Comparison of ENCODE assay signal across 20 cellular contexts in genomic region chrX:2266445-2267349, GRCh38.
DNase-seq lines count a peak whose midpoint lies in the region; ATAC-seq, FAIRE-seq and TF ChIP-seq lines count a peak whose summit lies in the region.
"Had no signal": no experiment of that assay in that cellular context is flagged by ENCODE, and none has a peak within 500 bp of the region (broad histone marks: within the 10 kb centered on the region; RNA-seq: fewer than 3 reads in every experiment).

No MANE protein-coding gene starts in this region.

- H3K9me1 ChIP-seq in K562 (ENCODE audit: control insufficient read depth, insufficient read depth, low read length), result no peaks in the 10 kb centered on the region

- no peaks in the 10 kb centered on the region for H3K27me3 Mint-ChIP-seq in activated CD4-positive, alpha-beta T cell treated with anti-CD3 and anti-CD28 coated beads, Interleukin-2, amount 10 ng/mL, durations not matched to agents 24 days and 14 days
- H3K27me3 Mint-ChIP-seq in CD4-positive, alpha-beta memory T cell, result no peaks in the 10 kb centered on the region
- H3K27me3 Mint-ChIP-seq in nephron progenitor cell (ENCODE audit: low read depth, poor library complexity), result no peaks in the 10 kb centered on the region

- peaks cover 5% of the 10 kb centered on the region for H3K36me3 Mint-ChIP-seq in activated CD4-positive, alpha-beta T cell treated with anti-CD3 and anti-CD28 coated beads, Interleukin-2, amount 10 ng/mL, durations not matched to agents 24 days and 14 days (ENCODE audit: low read depth)
- peaks cover 31 to 53% of the 10 kb centered on the region in 2 donors for H3K36me3 Mint-ChIP-seq in CD4-positive, alpha-beta memory T cell
- H3K36me3 Mint-ChIP-seq in nephron progenitor cell (ENCODE audit: low read depth), result peaks cover 45% of the 10 kb centered on the region

- no peak overlapping the region for H3K9ac ChIP-seq in K562 (ENCODE audit: insufficient read depth in 1 of 2, low read depth in 2 of 2, low read length in 2 of 2)

- CTCF ChIA-PET in CD4-positive, alpha-beta memory T cell (lab: Charles Lee; ENCODE audit: partially characterized antibody), result no interaction called here
- CTCF ChIA-PET in K562 (lab: Yijun Ruan, JAX; ENCODE audit: low intra/inter-chr PET ratio), result no interaction called here

- H3K36me3 ChIP-seq in CD4-positive, alpha-beta memory T cell (ENCODE audit: insufficient read depth, low read length), result peaks cover 9% of the 10 kb centered on the region
- H3K36me3 ChIP-seq in K562 (ENCODE audit: control insufficient read depth, insufficient read depth, low read length), result no peaks in the 10 kb centered on the region

- no peaks in the 10 kb centered on the region for H3K4me1 ChIP-seq in CD4-positive, alpha-beta memory T cell (ENCODE audit: insufficient read depth, low read length)
- peaks cover 0 to 8% of the 10 kb centered on the region in 2 experiments; a peak in 2 of 5 replicates for H3K4me1 ChIP-seq in K562 (replicated peaks in 1 of 2; ENCODE audit: control insufficient read depth in 2 of 2, insufficient read depth in 2 of 2, low read length in 2 of 2)

- in situ Hi-C loops in K562 (cut with MboI), result loop anchor here (25.0 kb wide), 1 partner anchor 329 kb away; no protein-coding TSS in a partner anchor

- BruUV-seq in K562 (replicated peaks; lab: Mats Ljungman, UMichigan), result no TSS peak

- H3K9me3 Mint-ChIP-seq in activated CD4-positive, alpha-beta T cell treated with anti-CD3 and anti-CD28 coated beads, Interleukin-2, amount 10 ng/mL, durations not matched to agents 24 days and 14 days, result peaks cover 7% of the 10 kb centered on the region
- peaks cover 0 to 5% (median 0%) of the 10 kb centered on the region in 8 donors for H3K9me3 Mint-ChIP-seq in CD4-positive, alpha-beta memory T cell
- peaks cover 4% of the 10 kb centered on the region for H3K9me3 Mint-ChIP-seq in nephron progenitor cell

- TF ChIP-seq CTCF in K562 (IDR thresholded peaks at IDR 0.05 in 2 of 3, conservative IDR thresholded peaks at IDR 0.05 in 1 of 3; ENCODE audit: insufficient read depth in 2 of 3, low read depth in 1 of 3, low read length in 3 of 3) (no peak), nephron progenitor cell (IDR thresholded peaks at IDR 0.05) (no peak)

- TF ChIP-seq RAD21 in K562 (CRISPR knock-in tag; conservative IDR thresholded peaks at IDR 0.05 in 1 of 2, IDR thresholded peaks at IDR 0.05 in 1 of 2), result no peak

- ATAC-seq in K562 (no peak; the same call in 2 of the 3 replicates), HG02759 (IDR thresholded peaks at IDR 0.05; ENCODE audit: unreplicated experiment) (no peak)

- no peak for TF ChIP-seq POLR2A in K562 (conservative IDR thresholded peaks at IDR 0.05)

- no peak overlapping the region for H2AFZ ChIP-seq in K562 (ENCODE audit: low read depth, low read length)
- H2AFZ ChIP-seq: PC-9 had no signal

- no peaks in the 10 kb centered on the region for H3K4me1 Mint-ChIP-seq in activated CD4-positive, alpha-beta T cell treated with anti-CD3 and anti-CD28 coated beads, Interleukin-2, amount 10 ng/mL, durations not matched to agents 24 days and 14 days
- no peaks in the 10 kb centered on the region for H3K4me1 Mint-ChIP-seq in CD4-positive, alpha-beta memory T cell
- H3K4me1 Mint-ChIP-seq in nephron progenitor cell, result peaks cover 28% of the 10 kb centered on the region

- peak; percentile 63 for DNase-seq in activated CD4-positive, alpha-beta T cell treated with anti-CD3 and anti-CD28 coated beads, Interleukin-2, amount 10 ng/mL, durations not matched to agents 24 days and 14 days
- DNase-seq in activated CD4-positive, alpha-beta T cell treated with anti-CD3 and anti-CD28 coated beads, Interleukin-2, amount 50 U/mL, for 48 hours, result no peak
- peak in 3 of 5 donors; percentile 13 to 30 (median 26) for DNase-seq in CD4-positive, alpha-beta memory T cell
- DNase-seq in K562 (ENCODE audit: extremely low read depth in 1 of 4, low spot score in 3 of 4) (no peak), nephron progenitor cell (no peak), nucleus accumbens (lab: John Stamatoyannopoulos, UW) (no peak)
- no peak for DNase-seq in stimulated activated CD4-positive, alpha-beta T cell treated with anti-CD3 and anti-CD28 coated beads, Interleukin-2, amount 100 ng/mL, for 48 hours
- DNase-seq: 8988T, C1 segment of cervical spinal cord, COR-L47, DMS53, KBM-7, NCI-H1048, NCI-H146, NCI-H2081 treated with DMSO at 0.1 percent for 48 hours, NCI-H226, PC-9 had no signal

- H3K9me3 ChIP-seq in CD4-positive, alpha-beta memory T cell (ENCODE audit: control insufficient read depth in 1 of 2, low read length in 2 of 2), result no peaks in the 10 kb centered on the region
- H3K9me3 ChIP-seq in K562 (replicated peaks; ENCODE audit: control insufficient read depth, insufficient read depth, low read depth, low read length), result no peaks in the 10 kb centered on the region

- no peak overlapping the region for H3K27ac Mint-ChIP-seq in activated CD4-positive, alpha-beta T cell treated with anti-CD3 and anti-CD28 coated beads, Interleukin-2, amount 10 ng/mL, durations not matched to agents 24 days and 14 days
- H3K27ac Mint-ChIP-seq in CD4-positive, alpha-beta memory T cell, result no peak overlapping the region
- H3K27ac Mint-ChIP-seq in nephron progenitor cell, result peak overlapping the region; percentile 74

- no peak overlapping the region for H3K4me3 Mint-ChIP-seq in activated CD4-positive, alpha-beta T cell treated with anti-CD3 and anti-CD28 coated beads, Interleukin-2, amount 10 ng/mL, durations not matched to agents 24 days and 14 days
- H3K4me3 Mint-ChIP-seq in CD4-positive, alpha-beta memory T cell, result no peak overlapping the region
- no peak overlapping the region for H3K4me3 Mint-ChIP-seq in nephron progenitor cell

- TF ChIP-seq EP300 in K562 (IDR thresholded peaks at IDR 0.05; ENCODE audit: low read length), result no peak

- no peak overlapping the region for H3K4me3 ChIP-seq in CD4-positive, alpha-beta memory T cell (ENCODE audit: low read length in 2 of 2)
- H3K4me3 ChIP-seq in K562, result no peak overlapping the region
- H3K4me3 ChIP-seq: PC-9 had no signal

- WGBS in K562 (ENCODE audit: insufficient coverage, low coverage, missing lambda C conversion rate), result 85% methylated on average over 19 of the region's 26 CpGs

- no peaks in the 10 kb centered on the region for H3K79me2 ChIP-seq in K562 (ENCODE audit: control insufficient read depth, insufficient read depth, low read length)

- intact Hi-C loops in activated CD4-positive, alpha-beta T cell treated with anti-CD3 and anti-CD28 coated beads, Interleukin-2, amount 10 ng/mL, durations not matched to agents 24 days and 14 days (cut with micrococcal nuclease), result no loop called here
- intact Hi-C loops in CD4-positive, alpha-beta memory T cell (cut with micrococcal nuclease), result no loop called here
- intact Hi-C loops in K562 (cut with micrococcal nuclease), result no loop called here

- H3K27me3 ChIP-seq in CD4-positive, alpha-beta memory T cell (ENCODE audit: insufficient read depth, low read length), result no peaks in the 10 kb centered on the region
- no peaks in the 10 kb centered on the region for H3K27me3 ChIP-seq in K562 (ENCODE audit: control insufficient read depth in 2 of 2, insufficient read depth in 2 of 2, low read length in 2 of 2)

- no peak overlapping the region for H3K4me2 ChIP-seq in K562 (ENCODE audit: insufficient read depth, low read length)
- H3K4me2 ChIP-seq: PC-9 had no signal

- POLR2A ChIA-PET in CD4-positive, alpha-beta memory T cell (lab: Charles Lee; ENCODE audit: partially characterized antibody), result no interaction called here
- POLR2A ChIA-PET in K562 (lab: Yijun Ruan, JAX), result no interaction called here

- FAIRE-seq in K562 (lab: Jason Lieb, UNC), result no peak
- FAIRE-seq: GM18507, H54 had no signal

- H3K27ac ChIP-seq in CD4-positive, alpha-beta memory T cell (ENCODE audit: low read depth, low read length), result no peak overlapping the region
- H3K27ac ChIP-seq in K562 (ENCODE audit: extremely low read depth, low read depth, low read length), result no peak overlapping the region
- H3K27ac ChIP-seq: PC-9 had no signal

- H4K20me1 ChIP-seq in K562 (replicated peaks; ENCODE audit: control insufficient read depth, insufficient read depth, low read length), result no peaks in the 10 kb centered on the region

TF ChIP-seq in K562, 482 proteins besides CTCF, POLR2A, EP300 and RAD21:
- TF ChIP-seq ZNF583 (CRISPR knock-in tag; IDR thresholded peaks at IDR 0.05) (no peak), GABPB1 (CRISPR knock-in tag; IDR thresholded peaks at IDR 0.05) (peak; percentile 37; the same call in 1 of the 2 replicates), KDM5B (IDR thresholded peaks at IDR 0.05; ENCODE audit: insufficient replicate concordance, low read depth, low read length) (no peak), FOXJ2 (tag; IDR thresholded peaks at IDR 0.05) (no peak)

Comparison
In these comparisons a context has a peak if more than half of its experiments do, and no peak if none do; other contexts are left out.
1. DNase-seq: peak in activated CD4-positive, alpha-beta T cell treated with anti-CD3 and anti-CD28 coated beads, Interleukin-2, amount 10 ng/mL, durations not matched to agents 24 days and 14 days (single experiment) and CD4-positive, alpha-beta memory T cell (3 of 5); none in activated CD4-positive, alpha-beta T cell treated with anti-CD3 and anti-CD28 coated beads, Interleukin-2, amount 50 U/mL, for 48 hours (0 of 2), K562 (0 of 4), nephron progenitor cell (single experiment), stimulated activated CD4-positive, alpha-beta T cell treated with anti-CD3 and anti-CD28 coated beads, Interleukin-2, amount 100 ng/mL, for 48 hours (0 of 2) and nucleus accumbens (0 of 56).